In the genomic region with DNA sequence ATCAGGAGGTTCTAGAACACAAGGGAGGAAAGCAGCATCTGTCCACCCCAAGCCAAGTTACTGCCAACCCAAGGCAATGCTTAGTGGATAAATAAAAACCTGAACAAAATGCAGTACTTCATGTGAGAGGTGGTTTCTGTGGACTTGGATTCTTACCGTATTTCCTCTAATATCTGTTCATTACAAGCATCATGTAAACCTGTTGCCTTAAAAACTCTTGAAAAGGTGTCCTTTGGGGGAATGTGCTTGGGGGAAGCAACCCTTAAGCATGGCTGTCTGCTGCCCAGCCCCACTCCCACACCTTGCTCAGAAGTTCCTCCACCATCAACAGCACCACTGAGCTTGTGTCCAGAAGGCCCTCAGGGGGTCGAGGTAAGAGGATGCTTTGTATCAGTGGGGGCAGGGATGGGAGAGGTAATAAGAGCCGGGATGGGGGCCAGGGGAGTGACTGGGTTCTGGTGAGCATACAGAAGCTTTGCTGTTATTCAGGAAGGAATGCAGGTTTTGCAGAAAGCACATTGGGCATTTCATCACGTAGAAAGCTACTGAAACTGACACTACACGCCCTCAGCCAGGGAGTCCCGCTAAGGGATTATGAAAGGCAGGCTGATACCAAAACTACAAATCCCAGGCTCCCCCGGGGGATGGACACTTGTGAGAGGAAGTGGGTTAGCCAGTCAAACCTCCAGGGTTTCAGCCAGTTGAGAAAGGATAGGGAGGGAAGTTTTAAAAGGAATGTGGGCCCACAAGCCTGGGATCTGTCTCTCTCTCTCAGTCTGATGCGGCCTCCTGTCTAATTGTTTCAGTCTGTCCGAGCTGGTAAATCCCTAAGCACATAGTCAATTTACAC, we compare ENCODE assay signal across 8 cellular contexts. TPM values are rescaled to one million over a fixed set of nuclear protein-coding genes. Genes with fewer than 3 reads are reported as not detected.
A peak's percentile ranks its signal among the peaks of the same experiment; 100 is the strongest.
DNase-seq lines count a peak whose midpoint lies in the region; FAIRE-seq and TF ChIP-seq lines count a peak whose summit lies in the region.

No MANE protein-coding gene starts in this region.

- H2AFZ ChIP-seq in trophoblast cell (ENCODE audit: insufficient read depth, low read length, poor library complexity) = peak overlapping the region; percentile 47

- CTCF ChIA-PET in GM10248 (lab: Yijun Ruan, JAX) = interaction anchor here (1.3 to 1.8 kb wide), 2 partner anchors 15 to 17 kb away, joined by 3 to 5 read pairs; no protein-coding TSS in a partner anchor

- H3K4me2 ChIP-seq in trophoblast cell (ENCODE audit: low read length) = peak overlapping the region; percentile 41

- no peak overlapping the region for H3K27ac Mint-ChIP-seq in activated T-cell treated with anti-CD3 and anti-CD28 coated beads, Interleukin-2, amount 50 U/mL, for 24 hours

- peak overlapping the region; percentile 91 for H3K27ac ChIP-seq in trophoblast cell (ENCODE audit: low read depth, low read length)

- POLR2A ChIA-PET in GM10248 (lab: Yijun Ruan, JAX) = no interaction called here

- H3K4me3 ChIP-seq in trophoblast cell (ENCODE audit: low read depth, low read length) = no peak overlapping the region

- H3K23ac ChIP-seq in trophoblast cell (ENCODE audit: low read length) = no peak overlapping the region

- no peak overlapping the region for H2AK5ac ChIP-seq in trophoblast cell (ENCODE audit: low read length)

- H3K36me3 ChIP-seq in trophoblast cell (ENCODE audit: control insufficient read depth in 1 of 2, insufficient read depth in 2 of 2, low read length in 2 of 2) = no peaks in the 10 kb centered on the region

- H2BK12ac ChIP-seq in trophoblast cell (ENCODE audit: low read length) = peak overlapping the region; percentile 67

- peak overlapping the region; percentile 75 for H2BK120ac ChIP-seq in trophoblast cell (ENCODE audit: insufficient read depth, low read length, poor library complexity)

- peak overlapping the region; percentile 18 for H3K14ac ChIP-seq in trophoblast cell (ENCODE audit: low read length)

- H3K4ac ChIP-seq in trophoblast cell (ENCODE audit: low read depth, low read length) = no peak overlapping the region

- H3K9ac ChIP-seq in trophoblast cell (ENCODE audit: low read length) = no peak overlapping the region

- no peak overlapping the region for H4K12ac ChIP-seq in trophoblast cell (ENCODE audit: low read depth, low read length)

- TF ChIP-seq CTCF in GM10248 (IDR thresholded peaks at IDR 0.05; ENCODE audit: control extremely low read depth, extremely low read depth, low read depth, missing control alignments) = no peak

- DNase-seq in GM19239 (ENCODE audit: insufficient read length, low spot score) (no peak), RPMI7951 (ENCODE audit: low read depth) (peak; percentile 79), glomerular visceral epithelial cell (ENCODE audit: extremely low spot score) (peak; percentile 55), trophoblast cell (peak; percentile 25 to 35), GF-D8 (lab: John Stamatoyannopoulos, UW) (no peak), LoVo (ENCODE audit: low spot score) (no peak), GM10248 (ENCODE audit: extremely low spot score) (no peak)
- DNase-seq in activated T-cell treated with anti-CD3 and anti-CD28 coated beads, Interleukin-2, amount 50 U/mL, for 24 hours = no peak

- H3K79me1 ChIP-seq in trophoblast cell (ENCODE audit: low read length) = peaks cover 6% of the 10 kb centered on the region

- H3K27me3 ChIP-seq in trophoblast cell (ENCODE audit: insufficient read depth, low read length) = no peaks in the 10 kb centered on the region

- peaks cover 9% of the 10 kb centered on the region for H3K4me1 Mint-ChIP-seq in activated T-cell treated with anti-CD3 and anti-CD28 coated beads, Interleukin-2, amount 50 U/mL, for 24 hours (ENCODE audit: low read depth)

- H3K79me2 ChIP-seq in trophoblast cell (ENCODE audit: control insufficient read depth, insufficient read depth, low read length, poor library complexity) = no peaks in the 10 kb centered on the region

- H3K4me1 ChIP-seq in trophoblast cell (ENCODE audit: control insufficient read depth in 1 of 2, insufficient read depth in 2 of 2, low read length in 2 of 2) = peaks cover 8% of the 10 kb centered on the region in 2 experiments

- H3K9me3 ChIP-seq in trophoblast cell (ENCODE audit: insufficient read depth, low read depth, low read length) = peaks cover 3% of the 10 kb centered on the region

- peak; percentile 18 for FAIRE-seq in GM19239 (lab: Jason Lieb, UNC)

- no peak overlapping the region for H3K18ac ChIP-seq in trophoblast cell (ENCODE audit: low read length)

- H3K4me3 Mint-ChIP-seq in activated T-cell treated with anti-CD3 and anti-CD28 coated beads, Interleukin-2, amount 50 U/mL, for 24 hours = no peak overlapping the region

- WGBS in trophoblast cell (ENCODE audit: extremely low coverage, insufficient coverage, insufficient read length) = no CpG with 5 or more reads among the region's 9 CpGs

- peaks cover 65% of the 10 kb centered on the region for H3K36me3 Mint-ChIP-seq in activated T-cell treated with anti-CD3 and anti-CD28 coated beads, Interleukin-2, amount 50 U/mL, for 24 hours (ENCODE audit: low read depth)

- H4K91ac ChIP-seq in trophoblast cell (ENCODE audit: low read depth, low read length) = peak overlapping the region; percentile 69

- H4K8ac ChIP-seq in trophoblast cell (ENCODE audit: low read depth, low read length) = peak overlapping the region; percentile 70

- H2BK5ac ChIP-seq in trophoblast cell (ENCODE audit: low read depth, low read length, poor library complexity) = peak overlapping the region; percentile 31

- no peaks in the 10 kb centered on the region for H3K9me3 Mint-ChIP-seq in activated T-cell treated with anti-CD3 and anti-CD28 coated beads, Interleukin-2, amount 50 U/mL, for 24 hours

- H3K27me3 Mint-ChIP-seq in activated T-cell treated with anti-CD3 and anti-CD28 coated beads, Interleukin-2, amount 50 U/mL, for 24 hours = no peaks in the 10 kb centered on the region

RNA-seq across cellular contexts. Expression of a gene that starts 52.0 kb away (rescaled TPM):
- total RNA-seq in RPMI7951 (2014; rRNA removed; shearing (Covaris generic)) = not detected in 2 replicates
- not detected in 2 replicates for polyA plus RNA-seq in trophoblast cell (2013)

Comparison
In these comparisons a context has a peak if more than half of its experiments do, and no peak if none do; other contexts are left out.
1. DNase-seq: peak in RPMI7951 (single experiment), glomerular visceral epithelial cell (single experiment) and trophoblast cell (2 of 2); none in GM19239 (single experiment), activated T-cell treated with anti-CD3 and anti-CD28 coated beads, Interleukin-2, amount 50 U/mL, for 24 hours (single experiment), GF-D8 (single experiment), LoVo (single experiment) and GM10248 (single experiment).